In the genomic region with DNA sequence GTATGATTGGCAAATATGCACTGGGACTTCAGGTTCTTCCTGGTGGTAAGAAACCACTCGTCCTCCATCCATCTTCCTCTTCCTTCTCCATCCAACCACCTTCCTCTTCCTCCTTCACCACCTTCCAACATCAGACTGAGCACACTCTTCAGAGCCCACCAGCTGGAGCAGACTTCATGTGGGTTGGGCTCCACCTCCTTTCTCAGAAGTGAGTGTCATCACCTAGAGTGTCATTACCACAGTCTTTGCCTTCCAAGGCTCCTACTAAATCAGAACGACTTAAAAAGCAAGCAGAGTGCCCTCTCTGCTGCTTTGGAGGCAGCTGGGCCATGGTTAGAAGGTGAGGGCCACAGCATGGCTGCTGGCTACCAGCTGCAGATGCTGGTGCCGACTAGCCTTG, we compare ENCODE assay signal across 27 cellular contexts.
DNase-seq lines count a peak whose midpoint lies in the region; ATAC-seq and FAIRE-seq lines count a peak whose summit lies in the region.
"Had no signal": no experiment of that assay in that cellular context is flagged by ENCODE, and none has a peak within 500 bp of the region (broad histone marks: within the 10 kb centered on the region; RNA-seq: fewer than 3 reads in every experiment).

No MANE protein-coding gene starts in this region.

- no peak overlapping the region for H4K91ac ChIP-seq in neuronal stem cell (ENCODE audit: low read depth, low read length, poor library complexity)

- no peak overlapping the region for H3K9ac ChIP-seq in neuronal stem cell (ENCODE audit: low read depth, low read length, poor library complexity)

- H3K79me1 ChIP-seq in neuronal stem cell (ENCODE audit: low read depth, low read length) = no peaks in the 10 kb centered on the region

- H2BK5ac ChIP-seq in neuronal stem cell (ENCODE audit: low read length) = no peak overlapping the region

- H3K4me1 Mint-ChIP-seq in stimulated activated naive CD8-positive, alpha-beta T cell treated with anti-CD3 and anti-CD28 coated beads, Interleukin-15, amount 100 ng/mL, for 72 hours = no peaks in the 10 kb centered on the region
- H3K4me1 Mint-ChIP-seq: CD8-positive, alpha-beta memory T cell; GM23338 had no signal

- H3K27ac ChIP-seq in neuronal stem cell (replicated peaks; ENCODE audit: low read length) = no peak overlapping the region
- H3K27ac ChIP-seq: SJCRH30 had no signal

- no peak overlapping the region for H2BK15ac ChIP-seq in neuronal stem cell (ENCODE audit: low read length)

- no peak for FAIRE-seq in frontal cortex (lab: Jason Lieb, UNC)
- FAIRE-seq: G401.6 had no signal

- no peaks in the 10 kb centered on the region for H3K27me3 Mint-ChIP-seq in stimulated activated naive CD8-positive, alpha-beta T cell treated with anti-CD3 and anti-CD28 coated beads, Interleukin-15, amount 100 ng/mL, for 72 hours

- no peak overlapping the region for H3K4ac ChIP-seq in neuronal stem cell (ENCODE audit: low read length)

- peak overlapping the region; percentile 11 for H2AK5ac ChIP-seq in neuronal stem cell (ENCODE audit: low read depth, low read length)

- no peak overlapping the region for H3K23ac ChIP-seq in neuronal stem cell (ENCODE audit: low read depth, low read length, poor library complexity)

- ATAC-seq in stimulated activated naive CD8-positive, alpha-beta T cell treated with anti-CD3 and anti-CD28 coated beads, Interleukin-15, Interleukin-2, amounts not matched to agents 100 U/mL and 50 U/mL, for 24 hours = peak; percentile 38
- no peak for ATAC-seq in stimulated activated naive CD8-positive, alpha-beta T cell treated with anti-CD3 and anti-CD28 coated beads, Interleukin-15, amount 100 ng/mL, for 72 hours
- ATAC-seq in HG02798 (IDR thresholded peaks at IDR 0.05; ENCODE audit: poor library complexity, unreplicated experiment) = no peak
- ATAC-seq: GM23338, PC-3, SK-N-SH treated with all-trans-retinoic acid at 6 μM for 48 hours had no signal

- no peaks in the 10 kb centered on the region for H3K4me1 ChIP-seq in neuronal stem cell (ENCODE audit: control insufficient read depth in 2 of 2, insufficient read depth in 1 of 2, low read depth in 1 of 2, low read length in 2 of 2)
- H3K4me1 ChIP-seq: SJCRH30 had no signal

- H3K18ac ChIP-seq in neuronal stem cell (ENCODE audit: low read length) = no peak overlapping the region

- H3K4me3 ChIP-seq in Jurkat, Clone E6-1 (ENCODE audit: low read length) = no peak overlapping the region
- H3K4me3 ChIP-seq in neuronal stem cell (ENCODE audit: low read length in 2 of 2) = no peak overlapping the region
- H3K4me3 ChIP-seq: GM23338, SJCRH30 had no signal

- H3K27ac Mint-ChIP-seq in stimulated activated naive CD8-positive, alpha-beta T cell treated with anti-CD3 and anti-CD28 coated beads, Interleukin-15, amount 100 ng/mL, for 72 hours = no peak overlapping the region
- H3K27ac Mint-ChIP-seq: CD14-positive monocyte, GM23338, H9, HFFc6, IgD-negative memory B cell had no signal

- peak overlapping the region; percentile 88 for H2BK12ac ChIP-seq in neuronal stem cell (ENCODE audit: low read length)

- H3K27me3 ChIP-seq in neuronal stem cell (ENCODE audit: control insufficient read depth in 3 of 3, insufficient read depth in 3 of 3, low read depth in 1 of 3, low read length in 3 of 3) = no peaks in the 10 kb centered on the region
- H3K27me3 ChIP-seq: SJCRH30 had no signal

- no peak overlapping the region for H2BK120ac ChIP-seq in neuronal stem cell (ENCODE audit: low read depth, low read length)

- no peak overlapping the region for H3K4me2 ChIP-seq in neuronal stem cell (ENCODE audit: insufficient read depth, low read length, poor library complexity, severe bottlenecking)
- H3K4me2 ChIP-seq: GM23338 had no signal

- H3K9me3 ChIP-seq in neuronal stem cell (replicated peaks in 1 of 2; ENCODE audit: control insufficient read depth in 2 of 2, insufficient read depth in 1 of 2, low read depth in 1 of 2, low read length in 2 of 2) = no peaks in the 10 kb centered on the region
- H3K9me3 ChIP-seq: SJCRH30 had no signal

- no peak overlapping the region for H4K8ac ChIP-seq in neuronal stem cell (ENCODE audit: low read depth, low read length)

- no peak overlapping the region for H2AFZ ChIP-seq in neuronal stem cell (ENCODE audit: low read length)
- H2AFZ ChIP-seq: GM23338 had no signal

- WGBS in neuronal stem cell (ENCODE audit: extremely low coverage in 2 of 2, insufficient read length in 2 of 2, insufficient replicate concordance in 1 of 2), 2 donors = no CpG with 5 or more reads among the region's 3 CpGs

- H3K9me3 Mint-ChIP-seq in stimulated activated naive CD8-positive, alpha-beta T cell treated with anti-CD3 and anti-CD28 coated beads, Interleukin-15, amount 100 ng/mL, for 72 hours = no peaks in the 10 kb centered on the region
- H3K9me3 Mint-ChIP-seq: CD8-positive, alpha-beta memory T cell; GM23338; H9; HFFc6; IgD-negative memory B cell had no signal

- no peak for DNase-seq in stimulated activated naive CD8-positive, alpha-beta T cell treated with anti-CD3 and anti-CD28 coated beads, Interleukin-15, Interleukin-2, amounts not matched to agents 100 U/mL and 50 U/mL, for 24 hours
- no peak for DNase-seq in stimulated activated naive CD8-positive, alpha-beta T cell treated with anti-CD3 and anti-CD28 coated beads, Interleukin-15, amount 100 ng/mL, for 72 hours
- DNase-seq in Jurkat, Clone E6-1 (ENCODE audit: low read depth, low spot score) = peak; percentile 35
- DNase-seq in neuronal stem cell (ENCODE audit: low spot score) (no peak), DMS53 treated with DMSO at 0.1 percent for 48 hours (lab: John Stamatoyannopoulos, UW; ENCODE audit: unreplicated experiment) (no peak), frontal cortex (ENCODE audit: low spot score in 2 of 2) (no peak)
- DNase-seq: Calu3; CD8-positive, alpha-beta memory T cell; H9; HFFc6; Karpas-422; NCI-H1092; NCI-H1417 treated with DMSO at 0.1 percent for 48 hours; NCI-H1694 treated with DMSO at 0.1 percent for 48 hours; NCI-H2081; NCI-H2171 treated with DMSO at 0.1 percent for 48 hours; NCI-H524; NCI-H748 treated with DMSO at 0.1 percent for 48 hours; NK-92 treated with Interleukin-12 subunit alpha and Interleukin-12 subunit beta, amount 100 ng/mL, for 24 hours; PC-3; SJCRH30 had no signal

- no peak overlapping the region for H3K14ac ChIP-seq in neuronal stem cell (ENCODE audit: low read length)

- no peaks in the 10 kb centered on the region for H3K36me3 ChIP-seq in neuronal stem cell (replicated peaks in 1 of 2; ENCODE audit: control insufficient read depth in 2 of 2, insufficient read depth in 2 of 2, low read length in 2 of 2)
- H3K36me3 ChIP-seq: SJCRH30 had no signal

- H3K4me3 Mint-ChIP-seq in stimulated activated naive CD8-positive, alpha-beta T cell treated with anti-CD3 and anti-CD28 coated beads, Interleukin-15, amount 100 ng/mL, for 72 hours = no peak overlapping the region
- H3K4me3 Mint-ChIP-seq: CD14-positive monocyte; CD8-positive, alpha-beta memory T cell; GM23338; H9; HFFc6; IgD-negative memory B cell had no signal
